ENCODE assay signal across 8 cellular contexts in the genomic region with DNA sequence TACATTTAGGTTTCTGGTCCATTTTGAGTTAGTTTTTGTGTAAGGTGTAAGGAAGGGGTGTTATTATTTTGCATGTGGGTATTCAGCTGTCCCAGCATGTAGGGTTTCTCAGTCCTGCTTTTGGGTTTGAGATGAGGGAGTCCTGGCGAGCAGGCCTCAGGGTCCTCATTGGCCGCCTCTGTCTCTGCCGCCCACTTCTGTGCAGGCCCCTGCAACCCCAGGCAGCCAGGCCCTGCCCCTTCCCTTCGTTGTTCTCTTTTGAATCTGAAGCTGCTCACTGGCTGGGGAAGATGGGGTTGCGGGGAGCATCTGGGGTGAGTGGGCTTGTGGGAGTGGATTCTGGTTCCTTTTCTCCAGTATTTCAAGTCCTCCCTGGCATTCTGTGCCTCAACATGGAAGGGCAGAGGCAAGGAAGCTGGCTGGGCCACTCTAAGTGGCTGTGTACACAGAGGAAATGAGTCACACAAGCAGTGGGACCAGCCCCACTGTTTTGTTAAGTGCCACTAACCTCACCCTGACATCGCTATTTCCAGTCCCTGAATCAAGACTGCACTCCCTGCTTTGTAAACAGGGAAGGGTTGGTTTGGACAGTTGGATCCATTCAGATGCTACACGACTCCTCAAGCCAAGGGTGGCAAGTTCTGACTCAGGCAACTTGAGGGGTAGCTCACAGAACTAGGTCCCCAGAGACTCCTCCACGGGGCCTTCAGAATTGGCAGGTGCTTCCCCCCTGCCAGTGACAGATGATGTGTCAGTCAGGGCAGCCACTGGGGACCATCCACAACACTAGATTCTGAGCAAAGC. TPM values are rescaled to one million over a fixed set of nuclear protein-coding genes. Genes with fewer than 3 reads are reported as not detected.
DNase-seq lines count a peak whose midpoint lies in the region; ATAC-seq, FAIRE-seq and TF ChIP-seq lines count a peak whose summit lies in the region.
"Not testable (repeated sequence)": the region's sequence is repeated elsewhere in the genome, so short reads cannot be mapped to it uniquely, and the experiment has no call there.

No MANE protein-coding gene starts in this region.

- H3K36me3 ChIP-seq in GM23338 (ENCODE audit: insufficient read depth); naive thymus-derived CD4-positive, alpha-beta T cell (ENCODE audit: control insufficient read depth in 2 of 3, insufficient read depth in 3 of 3, low read length in 3 of 3); aorta (ENCODE audit: control insufficient read depth in 1 of 2, insufficient read depth in 2 of 2, low read length in 1 of 2): not testable (repeated sequence)
- peaks cover 0 to 62% (median 0%) of the 10 kb centered on the region in 3 donors for H3K36me3 ChIP-seq in esophagus squamous epithelium

- POLR2A ChIA-PET in naive thymus-derived CD4-positive, alpha-beta T cell (lab: Charles Lee): not testable (repeated sequence)

- DNase-seq in GM12892 (ENCODE audit: insufficient read length); GM23338 (ENCODE audit: low spot score); esophagus squamous epithelium (lab: John Stamatoyannopoulos, UW): not testable (repeated sequence)
- peak; percentile 0 for DNase-seq in NCI-H748 treated with DMSO at 0.1 percent for 48 hours (lab: John Stamatoyannopoulos, UW)
- DNase-seq in activated CD4-positive, alpha-beta T cell treated with anti-CD3 and anti-CD28 coated beads, Interleukin-2, amount 50 U/mL, for 48 hours: peak; percentile 22 to 47
- DNase-seq in naive thymus-derived CD4-positive, alpha-beta T cell: peak in 1 of 9 donors; percentile 43
- DNase-seq in aorta: peak; percentile 62

- H3K9me3 Mint-ChIP-seq in GM23338; naive thymus-derived CD4-positive, alpha-beta T cell: not testable (repeated sequence)

- intact Hi-C loops in esophagus squamous epithelium (cut with DNase I); naive thymus-derived CD4-positive, alpha-beta T cell (cut with micrococcal nuclease); aorta (cut with DNase I): not testable (repeated sequence)

- H3K27me3 Mint-ChIP-seq in GM23338 (ENCODE audit: insufficient read depth, low read depth, poor library complexity); naive thymus-derived CD4-positive, alpha-beta T cell: not testable (repeated sequence)

- not testable (repeated sequence) for H3K27me3 ChIP-seq in GM23338 (ENCODE audit: insufficient read depth); esophagus squamous epithelium; naive thymus-derived CD4-positive, alpha-beta T cell (ENCODE audit: control insufficient read depth in 2 of 2, insufficient read depth in 2 of 2, low read length in 2 of 2); aorta (ENCODE audit: control insufficient read depth in 1 of 2, insufficient read depth in 2 of 2, low read length in 1 of 2)

- not testable (repeated sequence) for H3F3A ChIP-seq in GM23338 (replicated peaks; ENCODE audit: low read depth)

- not testable (repeated sequence) for H3K27ac ChIP-seq in GM23338 (ENCODE audit: low read depth); naive thymus-derived CD4-positive, alpha-beta T cell (ENCODE audit: low read depth, low read length); aorta (ENCODE audit: low read depth in 1 of 2, low read length in 2 of 2)
- peak overlapping the region; percentile 52 to 80 (median 74) for H3K27ac ChIP-seq in esophagus squamous epithelium

- not testable (repeated sequence) for H3K4me3 Mint-ChIP-seq in GM23338
- H3K4me3 Mint-ChIP-seq in naive thymus-derived CD4-positive, alpha-beta T cell: peak overlapping the region in 1 of 10 donors; percentile 37

- H3K4me2 ChIP-seq in GM23338: not testable (repeated sequence)

- H3K9me2 ChIP-seq in GM23338 (ENCODE audit: insufficient read depth): not testable (repeated sequence)

- H3K4me1 Mint-ChIP-seq in GM23338: not testable (repeated sequence)
- peaks cover 0 to 15% (median 0%) of the 10 kb centered on the region in 7 donors for H3K4me1 Mint-ChIP-seq in naive thymus-derived CD4-positive, alpha-beta T cell

- H4K20me1 ChIP-seq in GM23338 (replicated peaks; ENCODE audit: insufficient read depth): not testable (repeated sequence)

- TF ChIP-seq POLR2A in GM12892 (IDR thresholded peaks at IDR 0.05; ENCODE audit: low read depth, low read length); esophagus squamous epithelium (IDR thresholded peaks at IDR 0.05): not testable (repeated sequence)

- H3K9me3 ChIP-seq in esophagus squamous epithelium; naive thymus-derived CD4-positive, alpha-beta T cell (ENCODE audit: control insufficient read depth in 2 of 3, low read length in 3 of 3); aorta (ENCODE audit: control insufficient read depth, low read length): not testable (repeated sequence)

- CTCF ChIA-PET in naive thymus-derived CD4-positive, alpha-beta T cell (lab: Charles Lee): not testable (repeated sequence)

- peak; percentile 68; the same call in 2 of the 3 replicates for ATAC-seq in GM23338
- peak; percentile 66 for ATAC-seq in HG03457 (IDR thresholded peaks at IDR 0.05; ENCODE audit: unreplicated experiment)
- ATAC-seq in naive thymus-derived CD4-positive, alpha-beta T cell: peak; percentile 89
- ATAC-seq in aorta (ENCODE audit: low FRiP score): peak; percentile 73

- no CpG with 5 or more reads among the region's 8 CpGs for WGBS in esophagus squamous epithelium, 2 donors
- 44 to 61% methylated on average over 5 to 8 of the region's 8 CpGs for WGBS in aorta, 2 donors

- not testable (repeated sequence) for H2AFZ ChIP-seq in GM23338

- H3K27ac Mint-ChIP-seq in GM23338: not testable (repeated sequence)
- peak overlapping the region in 4 of 9 donors; percentile 45 to 81 (median 60) for H3K27ac Mint-ChIP-seq in naive thymus-derived CD4-positive, alpha-beta T cell

- H3K79me2 ChIP-seq in GM23338 (replicated peaks; ENCODE audit: insufficient read depth): not testable (repeated sequence)

- FAIRE-seq in GM12892 (lab: Jason Lieb, UNC): peak; percentile 89

- TF ChIP-seq CTCF in GM23338 (conservative IDR thresholded peaks at IDR 0.05; ENCODE audit: low read depth in 2 of 2); esophagus squamous epithelium (IDR thresholded peaks at IDR 0.05): not testable (repeated sequence)

- not testable (repeated sequence) for H3K4me1 ChIP-seq in GM23338 (ENCODE audit: insufficient read depth); naive thymus-derived CD4-positive, alpha-beta T cell (ENCODE audit: control insufficient read depth in 2 of 2, insufficient read depth in 2 of 2, low read length in 2 of 2); aorta (ENCODE audit: control insufficient read depth in 1 of 2, insufficient read depth in 2 of 2, low read length in 2 of 2)
- H3K4me1 ChIP-seq in esophagus squamous epithelium: peaks cover 0 to 36% (median 6%) of the 10 kb centered on the region in 3 donors

- not testable (repeated sequence) for H3K36me3 Mint-ChIP-seq in GM23338 (ENCODE audit: low read depth)
- H3K36me3 Mint-ChIP-seq in naive thymus-derived CD4-positive, alpha-beta T cell: peaks cover 0 to 18% (median 6%) of the 10 kb centered on the region in 5 donors

- not testable (repeated sequence) for H3K4me3 ChIP-seq in GM23338; esophagus squamous epithelium; naive thymus-derived CD4-positive, alpha-beta T cell (ENCODE audit: low read length); aorta (ENCODE audit: low read length in 2 of 2)

RNA-seq across cellular contexts. Expression of a gene that starts 28.8 kb away (rescaled TPM):
- polyA plus RNA-seq in GM12892 (2012; ENCODE audit: missing spikeins): 7.6 TPM
- total RNA-seq in GM23338 (2014; rRNA removed; shearing (Covaris generic)): 16.9 and 17.9 TPM in 2 replicates
- polyA plus RNA-seq in GM23338 (2016; fragmentation: Nextera tagmentation; extraction: Ambion mirVana): 4.4 and 5.0 TPM in 2 replicates
- 100 to 1,000 TPM in 1 of 4 donors, 10 to 100 TPM in 3; 47.7 to 105 (median 81.1) TPM for total RNA-seq in esophagus squamous epithelium
- total RNA-seq in naive thymus-derived CD4-positive, alpha-beta T cell: 100 to 1,000 TPM in 2 of 5 experiments, 10 to 100 TPM in 3; 58.2 to 111 (median 80.4) TPM
- polyA plus RNA-seq in naive thymus-derived CD4-positive, alpha-beta T cell: 10 to 100 TPM; 11.5 to 21.2 TPM
- 10 to 100 TPM; 50.9 to 67.6 TPM for total RNA-seq in aorta
- polyA plus RNA-seq in aorta: 10 to 100 TPM; 13.3 to 18.2 TPM

RNA-seq across cellular contexts. Expression of a gene that starts 29.1 kb away (rescaled TPM):
- 10.4 TPM for polyA plus RNA-seq in GM12892 (2012; ENCODE audit: missing spikeins)
- 14.3 and 17.7 TPM in 2 replicates for total RNA-seq in GM23338 (2014; rRNA removed; shearing (Covaris generic))
- polyA plus RNA-seq in GM23338 (2016; fragmentation: Nextera tagmentation; extraction: Ambion mirVana): 5.3 and 5.9 TPM in 2 replicates
- 100 to 1,000 TPM in 2 of 4 donors, 10 to 100 TPM in 2; 37.7 to 146 (median 103) TPM for total RNA-seq in esophagus squamous epithelium
- total RNA-seq in naive thymus-derived CD4-positive, alpha-beta T cell: 100 to 1,000 TPM in 3 of 5 experiments, 10 to 100 TPM in 2; 53.4 to 126 (median 109) TPM
- 10 to 100 TPM; 20.1 to 38.9 TPM for polyA plus RNA-seq in naive thymus-derived CD4-positive, alpha-beta T cell
- 10 to 100 TPM; 17.8 to 41.0 TPM for total RNA-seq in aorta
- polyA plus RNA-seq in aorta: 1 to 10 TPM; 5.4 to 9.4 TPM
